8 cellular contexts compared by ENCODE assay signal in genomic region chr6:111258615-111259088, GRCh38.
DNase-seq lines count a peak whose midpoint lies in the region; ATAC-seq and TF ChIP-seq lines count a peak whose summit lies in the region.

No MANE protein-coding gene starts in this region.

- DNase-seq in AG10803 (ENCODE audit: low read depth) (peak; percentile 73), HS-27A (ENCODE audit: low read depth) (peak; percentile 64), MCF 10A (ENCODE audit: unreplicated experiment) (no peak), NCI-H146 treated with DMSO at 0.1 percent for 48 hours (lab: John Stamatoyannopoulos, UW; ENCODE audit: unreplicated experiment) (no peak), OCI-M1 (lab: John Stamatoyannopoulos, UW) (no peak), iPS-NIHi11 (ENCODE audit: low spot score) (no peak)
- DNase-seq in naive thymus-derived CD8-positive, alpha-beta T cell = no peak

- H3K36me3 Mint-ChIP-seq in MCF 10A (ENCODE audit: insufficient read depth, unreplicated experiment) = peaks cover under 1% of the 10 kb centered on the region
- H3K36me3 Mint-ChIP-seq in naive thymus-derived CD8-positive, alpha-beta T cell = peaks cover 0 to 6% (median under 1%) of the 10 kb centered on the region in 3 donors

- H3K27ac Mint-ChIP-seq in MCF 10A (ENCODE audit: low read depth, unreplicated experiment) = peak overlapping the region; percentile 79
- peak overlapping the region; percentile 79 to 98 (median 95) for H3K27ac Mint-ChIP-seq in naive thymus-derived CD8-positive, alpha-beta T cell

- peaks cover 18% of the 10 kb centered on the region for H3K4me1 Mint-ChIP-seq in MCF 10A (ENCODE audit: insufficient read depth, unreplicated experiment)
- H3K4me1 Mint-ChIP-seq in naive thymus-derived CD8-positive, alpha-beta T cell = peaks cover 10 to 30% (median 29%) of the 10 kb centered on the region in 4 donors

- peak overlapping the region; percentile 73 for H3K4me3 Mint-ChIP-seq in MCF 10A (ENCODE audit: unreplicated experiment)
- H3K4me3 Mint-ChIP-seq in naive thymus-derived CD8-positive, alpha-beta T cell = peak overlapping the region; percentile 62 to 94 (median 86)

- H3K4me3 ChIP-seq in AG10803 (ENCODE audit: low read length) = peak overlapping the region; percentile 51

- BruUV-seq in MCF 10A (replicated peaks; lab: Mats Ljungman, UMichigan) = no TSS peak

- intact Hi-C loops in MCF 10A (cut with micrococcal nuclease) = loop anchor here (1.0 kb wide), 3 partner anchors 223 to 785 kb away; no protein-coding TSS in a partner anchor

- POLR2A ChIA-PET in MCF 10A (lab: Yijun Ruan, JAX) = interaction anchor here (0.6 to 2.2 kb wide), 24 partner anchors 9 to 451 kb away, joined by 3 to 22 read pairs (median 4); partner anchors contain the start of genes CDK19, GTF3C6, REV3L and RPF2
- POLR2A ChIA-PET in naive thymus-derived CD8-positive, alpha-beta T cell (lab: Charles Lee) = interaction anchor here (0.9 to 2.7 kb wide), 13 partner anchors 11 to 904 kb away, joined by 3 to 35 read pairs (median 5); partner anchors contain the start of genes AMD1, CDK19, REV3L and SLC16A10

- CTCF ChIA-PET in MCF 10A (lab: Yijun Ruan, JAX) = interaction anchor here (0.5 to 2.1 kb wide), 51 partner anchors 9 to 786 kb away, joined by 3 to 22 read pairs (median 4); partner anchors contain the start of gene TRAF3IP2

- TF ChIP-seq CTCF in AG10803 (conservative IDR thresholded peaks at IDR 0.05; ENCODE audit: low read length) = no peak
- no peak for TF ChIP-seq CTCF in MCF 10A (IDR thresholded peaks at IDR 0.05; ENCODE audit: unreplicated experiment)

- no peaks in the 10 kb centered on the region for H3K9me3 Mint-ChIP-seq in MCF 10A (ENCODE audit: unreplicated experiment)
- H3K9me3 Mint-ChIP-seq in naive thymus-derived CD8-positive, alpha-beta T cell = no peaks in the 10 kb centered on the region

- peak in 1 of 2 donors; percentile 9 for ATAC-seq in naive thymus-derived CD8-positive, alpha-beta T cell
- ATAC-seq in HG02970 (IDR thresholded peaks at IDR 0.05; ENCODE audit: low FRiP score, unreplicated experiment) = no peak

- peaks cover 15% of the 10 kb centered on the region for H3K27me3 Mint-ChIP-seq in MCF 10A (ENCODE audit: insufficient read depth, unreplicated experiment)
- H3K27me3 Mint-ChIP-seq in naive thymus-derived CD8-positive, alpha-beta T cell = peaks cover 0 to 4% (median 0%) of the 10 kb centered on the region in 5 donors

Comparison
In these comparisons a context has a peak if more than half of its experiments do, and no peak if none do; other contexts are left out.
1. DNase-seq: peak in AG10803 (single experiment) and HS-27A (single experiment); none in MCF 10A (single experiment), naive thymus-derived CD8-positive, alpha-beta T cell (0 of 10), NCI-H146 treated with DMSO at 0.1 percent for 48 hours (single experiment), OCI-M1 (single experiment) and iPS-NIHi11 (single experiment).